Comparison of ENCODE assay signal across 33 cellular contexts in genomic region chr2:1672738-1673137, GRCh38.
"Had no signal": no experiment of that assay in that cellular context is flagged by ENCODE, and none has a peak within 500 bp of the region (broad histone marks: within the 10 kb centered on the region; RNA-seq: fewer than 3 reads in every experiment).

No MANE protein-coding gene starts in this region.

- H3K27ac ChIP-seq: KMS-11, VCaP had no signal

- H3K9ac ChIP-seq: KMS-11 had no signal

- DNase-seq: activated B cell treated with CpG ODN at 0.5 μM for 24 hours; activated CD4-positive, alpha-beta memory T cell treated with anti-CD3 and anti-CD28 coated beads for 36 hours; activated CD4-positive, alpha-beta T cell treated with anti-CD3 and anti-CD28 coated beads for 4 hours; activated CD4-positive, alpha-beta T cell treated with anti-CD3 and anti-CD28 coated beads, Interleukin-2, amount 50 U/mL, for 1 hour; activated CD4-positive, CD25-positive, alpha-beta regulatory T cell treated with anti-CD3 and anti-CD28 coated beads, Interleukin-2, amount 50 U/mL, for 72 hours; activated CD8-positive, alpha-beta memory T cell treated with anti-CD3 and anti-CD28 coated beads for 24 hours; activated CD8-positive, alpha-beta memory T cell treated with anti-CD3 and anti-CD28 coated beads, Interleukin-2, amount 10 ng/mL, durations not matched to agents 7 days and 5 days; activated CD8-positive, alpha-beta memory T cell treated with anti-CD3 and anti-CD28 coated beads, Interleukin-2, amount 50 U/mL, for 48 hours; activated effector memory CD4-positive, alpha-beta T cell treated with Interleukin-2 at 50 U/mL for 16 hours; activated naive CD4-positive, alpha-beta T cell treated with anti-CD3 and anti-CD28 coated beads, Interleukin-2, amount 10 ng/mL, durations not matched to agents 7 days and 5 days; activated naive CD8-positive, alpha-beta T cell treated with anti-CD3 and anti-CD28 coated beads, Interleukin-2, amount 50 U/mL, for 24 hours; anterior cingulate cortex; central memory CD4-positive, alpha-beta T cell; NCI-H1092 treated with DMSO at 0.1 percent for 48 hours; NCI-H1417; NCI-H146; NCI-H187; NCI-H2029 treated with DMSO at 0.1 percent for 48 hours; NCI-H2107; NCI-H2171; NCI-H510A; NCI-H526; NCI-H748 treated with DMSO at 0.1 percent for 48 hours; SIG-M5; SW 1271; T-helper 1 cell; T-helper 2 cell; T-helper 9 cell had no signal

- H3K4me1 Mint-ChIP-seq: activated B cell treated with CpG ODN at 0.5 μM for 24 hours; activated CD8-positive, alpha-beta memory T cell treated with anti-CD3 and anti-CD28 coated beads, Interleukin-2, amount 10 ng/mL, durations not matched to agents 7 days and 5 days; activated naive CD4-positive, alpha-beta T cell treated with anti-CD3 and anti-CD28 coated beads, Interleukin-2, amount 10 ng/mL, durations not matched to agents 7 days and 5 days; activated naive CD8-positive, alpha-beta T cell treated with anti-CD3 and anti-CD28 coated beads, Interleukin-2, amount 50 U/mL, for 24 hours; brain had no signal

- ATAC-seq: activated CD8-positive, alpha-beta memory T cell treated with anti-CD3 and anti-CD28 coated beads, Interleukin-2, amount 10 ng/mL, durations not matched to agents 7 days and 5 days; activated naive CD8-positive, alpha-beta T cell treated with anti-CD3 and anti-CD28 coated beads, Interleukin-2, amount 50 U/mL, for 24 hours; Right ventricle myocardium inferior had no signal

- H3K27me3 Mint-ChIP-seq: activated B cell treated with CpG ODN at 0.5 μM for 24 hours; activated CD8-positive, alpha-beta memory T cell treated with anti-CD3 and anti-CD28 coated beads, Interleukin-2, amount 10 ng/mL, durations not matched to agents 7 days and 5 days; activated naive CD4-positive, alpha-beta T cell treated with anti-CD3 and anti-CD28 coated beads, Interleukin-2, amount 10 ng/mL, durations not matched to agents 7 days and 5 days; activated naive CD8-positive, alpha-beta T cell; activated naive CD8-positive, alpha-beta T cell treated with anti-CD3 and anti-CD28 coated beads, Interleukin-2, amount 50 U/mL, for 24 hours; brain had no signal

- H3K4me2 ChIP-seq: KMS-11 had no signal

- H3K27ac Mint-ChIP-seq: activated B cell treated with CpG ODN at 0.5 μM for 24 hours; activated CD4-positive, alpha-beta memory T cell treated with anti-CD3 and anti-CD28 coated beads for 36 hours; activated CD8-positive, alpha-beta memory T cell treated with anti-CD3 and anti-CD28 coated beads, Interleukin-2, amount 10 ng/mL, durations not matched to agents 7 days and 5 days; activated naive CD4-positive, alpha-beta T cell treated with anti-CD3 and anti-CD28 coated beads, Interleukin-2, amount 10 ng/mL, durations not matched to agents 7 days and 5 days; activated naive CD8-positive, alpha-beta T cell; activated naive CD8-positive, alpha-beta T cell treated with anti-CD3 and anti-CD28 coated beads, Interleukin-2, amount 50 U/mL, for 24 hours had no signal

- H3K9me3 Mint-ChIP-seq: activated B cell treated with CpG ODN at 0.5 μM for 24 hours; activated CD4-positive, alpha-beta memory T cell treated with anti-CD3 and anti-CD28 coated beads for 36 hours; activated naive CD4-positive, alpha-beta T cell treated with anti-CD3 and anti-CD28 coated beads, Interleukin-2, amount 10 ng/mL, durations not matched to agents 7 days and 5 days; activated naive CD8-positive, alpha-beta T cell treated with anti-CD3 and anti-CD28 coated beads, Interleukin-2, amount 50 U/mL, for 24 hours had no signal

- H3K36me3 Mint-ChIP-seq: activated CD4-positive, alpha-beta memory T cell treated with anti-CD3 and anti-CD28 coated beads for 36 hours; activated CD8-positive, alpha-beta memory T cell treated with anti-CD3 and anti-CD28 coated beads, Interleukin-2, amount 10 ng/mL, durations not matched to agents 7 days and 5 days; activated naive CD4-positive, alpha-beta T cell treated with anti-CD3 and anti-CD28 coated beads, Interleukin-2, amount 10 ng/mL, durations not matched to agents 7 days and 5 days had no signal

- H3K4me3 Mint-ChIP-seq: activated B cell treated with CpG ODN at 0.5 μM for 24 hours; activated CD4-positive, alpha-beta memory T cell treated with anti-CD3 and anti-CD28 coated beads for 36 hours; activated CD8-positive, alpha-beta memory T cell treated with anti-CD3 and anti-CD28 coated beads, Interleukin-2, amount 10 ng/mL, durations not matched to agents 7 days and 5 days; activated naive CD4-positive, alpha-beta T cell treated with anti-CD3 and anti-CD28 coated beads, Interleukin-2, amount 10 ng/mL, durations not matched to agents 7 days and 5 days; activated naive CD8-positive, alpha-beta T cell; activated naive CD8-positive, alpha-beta T cell treated with anti-CD3 and anti-CD28 coated beads, Interleukin-2, amount 50 U/mL, for 24 hours; brain had no signal
